Comparison of ENCODE assay signal across 14 cellular contexts in genomic region chr9:18605763-18606162, GRCh38.
A peak's percentile ranks its signal among the peaks of the same experiment; 100 is the strongest.
DNase-seq lines count a peak whose midpoint lies in the region; ATAC-seq, FAIRE-seq and TF ChIP-seq lines count a peak whose summit lies in the region.
"Had no signal": no experiment of that assay in that cellular context is flagged by ENCODE, and none has a peak within 500 bp of the region (broad histone marks: within the 10 kb centered on the region; RNA-seq: fewer than 3 reads in every experiment).

No MANE protein-coding gene starts in this region.

- no peak for ATAC-seq in HG02885 (IDR thresholded peaks at IDR 0.05; ENCODE audit: poor library complexity, unreplicated experiment)
- ATAC-seq: activated CD8-positive, alpha-beta T cell treated with anti-CD3 and anti-CD28 coated beads, Interleukin-2, amount 10 ng/mL, durations not matched to agents 7 days and 5 days; natural killer cell; Panc1 had no signal

- H3K4me1 ChIP-seq in HEK293 (ENCODE audit: control insufficient read depth, insufficient read depth, low read length), result peaks cover 5% of the 10 kb centered on the region
- no peaks in the 10 kb centered on the region for H3K4me1 ChIP-seq in keratinocyte (ENCODE audit: control insufficient read depth, extremely low read depth, insufficient read depth, low read length)
- H3K4me1 ChIP-seq: Caco-2 had no signal

- peak overlapping the region; percentile 22 for H2AFZ ChIP-seq in keratinocyte (ENCODE audit: control insufficient read depth, low read length)

- TF ChIP-seq CTCF in HEK293 (tag by site-specific recombination; IDR thresholded peaks at IDR 0.05) (no peak), keratinocyte (optimal IDR thresholded peaks at IDR 0.05 in 1 of 3, IDR thresholded peaks at IDR 0.05 in 1 of 3, conservative IDR thresholded peaks at IDR 0.05 in 1 of 3; ENCODE audit: extremely low read depth in 1 of 3, insufficient read depth in 2 of 3, low read length in 3 of 3) (no peak)

- DNase-seq in caudate nucleus (lab: John Stamatoyannopoulos, UW) (peak in 6 of 61 donors; percentile 5 to 16 (median 10)), keratinocyte (ENCODE audit: low read depth, low spot score) (no peak), smooth muscle cell of the brain vasculature (ENCODE audit: low read depth, low spot score) (peak; percentile 60), NCI-H1694 (lab: John Stamatoyannopoulos, UW) (no peak), cerebellar cortex (ENCODE audit: low spot score) (no peak), NCI-H774 (lab: John Stamatoyannopoulos, UW) (no peak)
- DNase-seq: activated CD8-positive, alpha-beta T cell treated with anti-CD3 and anti-CD28 coated beads, Interleukin-2, amount 10 ng/mL, durations not matched to agents 7 days and 5 days; activated naive CD4-positive, alpha-beta T cell treated with anti-CD3 and anti-CD28 coated beads for 36 hours; Caco-2; natural killer cell; NCI-H187 treated with DMSO at 0.1 percent for 48 hours had no signal

- H3K9me3 ChIP-seq in HEK293 (ENCODE audit: control insufficient read depth, insufficient read depth, low read depth, low read length), result no peaks in the 10 kb centered on the region
- peaks cover 3% of the 10 kb centered on the region for H3K9me3 ChIP-seq in keratinocyte (ENCODE audit: control insufficient read depth, low read depth, low read length)
- H3K9me3 ChIP-seq: Caco-2 had no signal

- no peak for FAIRE-seq in keratinocyte (lab: Jason Lieb, UNC)

- H4K20me1 ChIP-seq in keratinocyte (ENCODE audit: control insufficient read depth, extremely low read depth, insufficient read depth, low read length), result no peaks in the 10 kb centered on the region

- POLR2A ChIA-PET in HEK293 (lab: Yijun Ruan, JAX), result no interaction called here

- no peak overlapping the region for H3K4me2 ChIP-seq in keratinocyte (ENCODE audit: control insufficient read depth, extremely low read depth, insufficient read depth, low read depth, low read length)

- H3K27me3 ChIP-seq in keratinocyte (ENCODE audit: control insufficient read depth, extremely low read depth, insufficient read depth, low read length), result no peaks in the 10 kb centered on the region

- CTCF ChIA-PET in HEK293 (lab: Yijun Ruan, JAX), result no interaction called here

- no peak overlapping the region for H3K9ac ChIP-seq in keratinocyte (ENCODE audit: control insufficient read depth, extremely low read depth, insufficient read depth, low read length)

- dilution Hi-C loops in keratinocyte (cut with MboI; ENCODE audit: extremely low pct_ligation_motif_present, low sequenced_read_pairs), result no loop called here

- H3K9me1 ChIP-seq in keratinocyte (ENCODE audit: control insufficient read depth, extremely low read depth, insufficient read depth, low read length), result no peaks in the 10 kb centered on the region

- H3K36me3 ChIP-seq in HEK293 (ENCODE audit: control insufficient read depth in 2 of 2, insufficient read depth in 1 of 2, low read length in 2 of 2) (no peaks in the 10 kb centered on the region), keratinocyte (ENCODE audit: control insufficient read depth in 2 of 2, extremely low read depth in 1 of 2, insufficient read depth in 2 of 2, low read length in 2 of 2) (no peaks in the 10 kb centered on the region)

- no peaks in the 10 kb centered on the region for H3K79me2 ChIP-seq in keratinocyte (ENCODE audit: control insufficient read depth, insufficient read depth, low read length)

- H3K27ac ChIP-seq in HEK293 (ENCODE audit: extremely low read depth, low read depth, low read length) (no peak overlapping the region), caudate nucleus (ENCODE audit: low read depth, low read length) (peak overlapping the region; percentile 0), keratinocyte (ENCODE audit: control insufficient read depth, insufficient read depth, low read length) (no peak overlapping the region)

- H3K4me3 ChIP-seq in HEK293 (ENCODE audit: low read depth, low read length), result no peak overlapping the region
- no peak overlapping the region for H3K4me3 ChIP-seq in keratinocyte (ENCODE audit: control insufficient read depth in 2 of 3, extremely low read depth in 1 of 3, insufficient read depth in 2 of 3, low read depth in 1 of 3, low read length in 3 of 3)

TF ChIP-seq in HEK293, 187 proteins besides CTCF, POLR2A, EP300 and RAD21:
- TF ChIP-seq ZNF488 (tag by site-specific recombination; IDR thresholded peaks at IDR 0.05), result no peak
- TF ChIP-seq PRDM10 (tag by site-specific recombination; IDR thresholded peaks at IDR 0.05), result peak; percentile 34; the same call in 1 of the 2 replicates
TF ChIP-seq in HEK293: peak in this region for 1.
